In genomic region chr7:44797329-44798258, GRCh38 we compare ENCODE assay signal across 1 cellular context.
TF ChIP-seq lines count a peak whose summit lies in the region.

No MANE protein-coding gene starts in this region.

TF ChIP-seq in GM12878, 131 proteins besides CTCF, POLR2A, EP300 and RAD21 (continued from another document and continues in another):
- TF ChIP-seq MEF2B (IDR thresholded peaks at IDR 0.05; ENCODE audit: partially characterized antibody, poor library complexity, severe bottlenecking), result no peak
- 0 out of 2 replicates have a peak, but pooled peaks have one; percentile 13 for TF ChIP-seq PAX5 (IDR thresholded peaks at IDR 0.05; ENCODE audit: borderline replicate concordance, low read depth, low read length)
- no peak for TF ChIP-seq ZNF217 (IDR thresholded peaks at IDR 0.05)
- TF ChIP-seq NFIC (IDR thresholded peaks at IDR 0.05; ENCODE audit: low read depth, low read length), result 0 out of 2 replicates have a peak, but pooled peaks have one; percentile 36
- peak; percentile 59 for TF ChIP-seq SMAD1 (IDR thresholded peaks at IDR 0.05; ENCODE audit: low read depth, partially characterized antibody)
- no peak for TF ChIP-seq NFXL1 (IDR thresholded peaks at IDR 0.05; ENCODE audit: borderline replicate concordance)
- no peak for TF ChIP-seq E4F1 (IDR thresholded peaks at IDR 0.05; ENCODE audit: borderline replicate concordance, partially characterized antibody)
- TF ChIP-seq POLR2AphosphoS2 (IDR thresholded peaks at IDR 0.05; ENCODE audit: low read depth, low read length), result peak; percentile 70; the same call in 1 of the 2 replicates
- peak; percentile 25; the same call in 1 of the 2 replicates for TF ChIP-seq MLLT1 (IDR thresholded peaks at IDR 0.05)
- peak; percentile 39 for TF ChIP-seq SKIL (IDR thresholded peaks at IDR 0.05; ENCODE audit: low read depth, poor library complexity, severe bottlenecking)
- TF ChIP-seq WRNIP1 (IDR thresholded peaks at IDR 0.05; ENCODE audit: borderline replicate concordance, low read depth, low read length), result 0 out of 2 replicates have a peak, but pooled peaks have one; percentile 51
- no peak for TF ChIP-seq CEBPZ (IDR thresholded peaks at IDR 0.05; ENCODE audit: low read depth, low read length)
- TF ChIP-seq SIN3A (IDR thresholded peaks at IDR 0.05; ENCODE audit: low read depth, low read length), result 0 out of 2 replicates have a peak, but pooled peaks have one; percentile 43
- 0 out of 2 replicates have a peak, but pooled peaks have one; percentile 47 for TF ChIP-seq LARP7 (IDR thresholded peaks at IDR 0.05)
- no peak for TF ChIP-seq CBFB (IDR thresholded peaks at IDR 0.05; ENCODE audit: low read depth)
- TF ChIP-seq ZBTB11 (CRISPR knock-in tag; IDR thresholded peaks at IDR 0.05), result no peak
- no peak for TF ChIP-seq JUNB (IDR thresholded peaks at IDR 0.05)
- no peak; the same call in 1 of the 2 replicates for TF ChIP-seq EED (IDR thresholded peaks at IDR 0.05; ENCODE audit: low read depth)
- TF ChIP-seq CHD2 (IDR thresholded peaks at IDR 0.05; ENCODE audit: borderline replicate concordance, low read depth, low read length), result no peak
- TF ChIP-seq CREB1 (IDR thresholded peaks at IDR 0.05; ENCODE audit: low read depth), result peak; percentile 60; the same call in 1 of the 2 replicates
- TF ChIP-seq GABPA (IDR thresholded peaks at IDR 0.05; ENCODE audit: low read depth), result no peak
- TF ChIP-seq MEF2A (IDR thresholded peaks at IDR 0.05; ENCODE audit: insufficient read depth, low read depth, low read length), result no peak
- no peak for TF ChIP-seq BCL3 (IDR thresholded peaks at IDR 0.05; ENCODE audit: borderline replicate concordance, insufficient read depth, low read depth, low read length, poor library complexity, severe bottlenecking)
- no peak for TF ChIP-seq TCF7 (IDR thresholded peaks at IDR 0.05; ENCODE audit: borderline replicate concordance)
- no peak for TF ChIP-seq E2F4 (IDR thresholded peaks at IDR 0.05; ENCODE audit: low read depth, low read length)
- TF ChIP-seq ETV6 (conservative IDR thresholded peaks at IDR 0.05 in 1 of 2, IDR thresholded peaks at IDR 0.05 in 1 of 2; ENCODE audit: borderline replicate concordance in 1 of 2, low read depth in 1 of 2), result no peak; a peak in 1 of 4 replicates
- no peak for TF ChIP-seq ZNF687 (IDR thresholded peaks at IDR 0.05)
- no peak for TF ChIP-seq HDAC2 (IDR thresholded peaks at IDR 0.05)
- 0 out of 2 replicates have a peak, but pooled peaks have one; percentile 30 for TF ChIP-seq MYB (IDR thresholded peaks at IDR 0.05; ENCODE audit: borderline replicate concordance, low read depth, low read length)
- TF ChIP-seq RELA (IDR thresholded peaks at IDR 0.05; ENCODE audit: borderline replicate concordance, partially characterized antibody), result no peak
- no peak for TF ChIP-seq USF2 (IDR thresholded peaks at IDR 0.05; ENCODE audit: borderline replicate concordance, low read depth, low read length)
- TF ChIP-seq ZBED1 (IDR thresholded peaks at IDR 0.05; ENCODE audit: borderline replicate concordance), result peak; percentile 65; the same call in 1 of the 2 replicates
- TF ChIP-seq SRF (IDR thresholded peaks at IDR 0.05; ENCODE audit: low read depth in 2 of 2, low read length in 2 of 2), result peak; percentile 95 to 98
- no peak for TF ChIP-seq TBL1XR1 (IDR thresholded peaks at IDR 0.05; ENCODE audit: low read depth, low read length)
- TF ChIP-seq CBX3 (IDR thresholded peaks at IDR 0.05; ENCODE audit: borderline replicate concordance, low read depth), result no peak
- TF ChIP-seq MXI1 (IDR thresholded peaks at IDR 0.05; ENCODE audit: low read depth, low read length), result no peak
- no peak for TF ChIP-seq SMARCA5 (IDR thresholded peaks at IDR 0.05)
- peak; percentile 34; the same call in 1 of the 2 replicates for TF ChIP-seq MTA2 (IDR thresholded peaks at IDR 0.05; ENCODE audit: low read depth)
